In genomic region chr20:36065427-36065998, GRCh38 we compare ENCODE assay signal across 7 cellular contexts.
DNase-seq lines count a peak whose midpoint lies in the region; ATAC-seq and TF ChIP-seq lines count a peak whose summit lies in the region.

No MANE protein-coding gene starts in this region.

- H3K23ac ChIP-seq in IMR-90 (ENCODE audit: low read depth, low read length) = no peak overlapping the region; the same call in 1 of the 2 replicates

- H4K5ac ChIP-seq in IMR-90 (ENCODE audit: low read depth, low read length) = no peak overlapping the region

- BruUV-seq in IMR-90 (replicated peaks; lab: Mats Ljungman, UMichigan) = no TSS peak

- in situ Hi-C loops in IMR-90 (cut with MboI; ENCODE audit: low sequenced_read_pairs) = no loop called here

- no peak overlapping the region; the same call in 1 of the 2 replicates for H3K4ac ChIP-seq in IMR-90 (ENCODE audit: low read depth, low read length)

- H3K4me3 ChIP-seq in IMR-90 (ENCODE audit: insufficient read depth, low read depth, low read length) = no peak overlapping the region
- H3K4me3 ChIP-seq in ascending aorta = peak overlapping the region; percentile 56 to 71
- H3K4me3 ChIP-seq in left lung = peak overlapping the region; percentile 56 to 57
- H3K4me3 ChIP-seq in stomach smooth muscle (ENCODE audit: low read length in 2 of 2) = peak overlapping the region; percentile 81 to 86

- 0 out of 2 replicates have a peak, but pooled peaks cover 1% of the 10 kb centered on the region for H3K4me1 ChIP-seq in IMR-90 (ENCODE audit: control insufficient read depth, insufficient read depth, low read length)
- H3K4me1 ChIP-seq in ascending aorta = peaks cover 7% of the 10 kb centered on the region in 2 donors
- H3K4me1 ChIP-seq in left lung = peaks cover 0 to 14% of the 10 kb centered on the region in 2 donors
- peaks cover 18% of the 10 kb centered on the region for H3K4me1 ChIP-seq in stomach smooth muscle (ENCODE audit: control insufficient read depth, insufficient read depth, low read length)

- H3K9ac ChIP-seq in IMR-90 (ENCODE audit: low read depth, low read length) = no peak overlapping the region
- H3K9ac ChIP-seq in stomach smooth muscle (ENCODE audit: low read length in 2 of 2) = peak overlapping the region; percentile 68 to 76

- intact Hi-C loops in IMR-90 (cut with micrococcal nuclease) = no loop called here
- intact Hi-C loops in ascending aorta (cut with DNase I) = loop anchor here (2.0 kb wide), 1 partner anchor 27 kb away; no protein-coding TSS in a partner anchor
- intact Hi-C loops in left lung (cut with DNase I) = no loop called here
- intact Hi-C loops in sciatic nerve (cut with DNase I) = no loop called here

- no peak overlapping the region for H3K18ac ChIP-seq in IMR-90 (ENCODE audit: low read depth, low read length)

- no peak overlapping the region for H2AK5ac ChIP-seq in IMR-90 (ENCODE audit: low read depth, low read length)

- no peak overlapping the region for H2BK120ac ChIP-seq in IMR-90 (ENCODE audit: low read depth, low read length)

- H2BK15ac ChIP-seq in IMR-90 (ENCODE audit: low read depth, low read length) = no peak overlapping the region

- no peak overlapping the region for H2BK5ac ChIP-seq in IMR-90 (ENCODE audit: low read depth, low read length, poor library complexity, severe bottlenecking)

- dilution Hi-C loops in IMR-90 (cut with HindIII; ENCODE audit: low sequenced_read_pairs, unreplicated experiment) = no loop called here

- TF ChIP-seq POLR2A in IMR-90 (IDR thresholded peaks at IDR 0.05; ENCODE audit: low read depth, low read length) = no peak

- DNase-seq in IMR-90 = no peak
- DNase-seq in ascending aorta (ENCODE audit: low spot score in 2 of 2) = no peak
- DNase-seq in left lung = no peak
- no peak for DNase-seq in sciatic nerve (ENCODE audit: low spot score)
- DNase-seq in NCI-H1930 (lab: John Stamatoyannopoulos, UW) = no peak

- CTCF ChIA-PET in IMR-90 (lab: Yijun Ruan, JAX) = no interaction called here

- peaks cover 4% of the 10 kb centered on the region; the same call in 1 of the 2 replicates for H3K27me3 ChIP-seq in IMR-90 (ENCODE audit: control insufficient read depth, insufficient read depth, low read length)
- H3K27me3 ChIP-seq in ascending aorta = no peaks in the 10 kb centered on the region
- H3K27me3 ChIP-seq in left lung = no peaks in the 10 kb centered on the region
- no peaks in the 10 kb centered on the region for H3K27me3 ChIP-seq in stomach smooth muscle (ENCODE audit: control insufficient read depth in 1 of 2, insufficient read depth in 2 of 2, low read length in 2 of 2)

- no peak overlapping the region for H3K14ac ChIP-seq in IMR-90 (replicated peaks; ENCODE audit: low read depth, low read length)

- no peak overlapping the region for H4K91ac ChIP-seq in IMR-90 (ENCODE audit: insufficient read depth, low read depth, low read length)

- POLR2A ChIA-PET in IMR-90 (lab: Charles Lee; ENCODE audit: unreplicated experiment) = no interaction called here

- H2BK20ac ChIP-seq in IMR-90 (ENCODE audit: low read depth, low read length) = no peak overlapping the region

- no peaks in the 10 kb centered on the region for H4K20me1 ChIP-seq in IMR-90 (ENCODE audit: insufficient read depth, low read length)

- H2AFZ ChIP-seq in IMR-90 (replicated peaks; ENCODE audit: low read length, poor library complexity) = peak overlapping the region; percentile 99

- H3K79me1 ChIP-seq in IMR-90 (ENCODE audit: low read depth in 1 of 2, low read length in 2 of 2) = no peaks in the 10 kb centered on the region

- 74% methylated on average over 6 of the region's 24 CpGs; no CpG with 5 or more reads in 1 of the 2 experiments for WGBS in IMR-90 (ENCODE audit: extremely low coverage in 2 of 2, insufficient read length in 1 of 2), 2 experiments

- peak overlapping the region; percentile 43 for H2AK9ac ChIP-seq in IMR-90 (replicated peaks; ENCODE audit: low read depth, low read length, poor library complexity)

- no peak for TF ChIP-seq RAD21 in IMR-90 (IDR thresholded peaks at IDR 0.05; ENCODE audit: low read length)

- H4K8ac ChIP-seq in IMR-90 (ENCODE audit: low read depth in 2 of 2, low read length in 2 of 2) = peak overlapping the region in 1 of 2 experiments; percentile 94; a peak in 2 of 4 replicates

- H3K36me3 ChIP-seq in IMR-90 (ENCODE audit: control insufficient read depth, insufficient read depth, low read length) = no peaks in the 10 kb centered on the region
- no peaks in the 10 kb centered on the region for H3K36me3 ChIP-seq in ascending aorta
- H3K36me3 ChIP-seq in left lung = no peaks in the 10 kb centered on the region
- no peaks in the 10 kb centered on the region for H3K36me3 ChIP-seq in stomach smooth muscle (ENCODE audit: control insufficient read depth in 2 of 2, insufficient read depth in 2 of 2, low read length in 2 of 2)

- TF ChIP-seq CTCF in IMR-90 (conservative IDR thresholded peaks at IDR 0.05; ENCODE audit: low read depth, low read length) (no peak), ascending aorta (IDR thresholded peaks at IDR 0.05) (no peak), left lung (IDR thresholded peaks at IDR 0.05) (no peak)

- H3K9me1 ChIP-seq in IMR-90 (ENCODE audit: insufficient read depth, low read length) = no peaks in the 10 kb centered on the region; the same call in 1 of the 2 replicates

- no peak for ATAC-seq in IMR-90 (ENCODE audit: low read depth)
- no peak for ATAC-seq in left lung
- ATAC-seq in GM21390 (IDR thresholded peaks at IDR 0.05; ENCODE audit: unreplicated experiment) = no peak
- ATAC-seq in sciatic nerve = no peak

- H3K9me3 ChIP-seq in IMR-90 (ENCODE audit: control insufficient read depth, insufficient read depth, low read length) (no peaks in the 10 kb centered on the region), ascending aorta (no peaks in the 10 kb centered on the region), left lung (no peaks in the 10 kb centered on the region), stomach smooth muscle (ENCODE audit: control insufficient read depth in 2 of 2, low read length in 2 of 2) (no peaks in the 10 kb centered on the region)

- H3K27ac ChIP-seq in IMR-90 (ENCODE audit: insufficient read depth, low read length) (no peak overlapping the region), ascending aorta (peak overlapping the region; percentile 85 to 88), left lung (peak overlapping the region; percentile 90 to 93), stomach smooth muscle (ENCODE audit: low read length) (peak overlapping the region; percentile 74)

- no peak overlapping the region for H3K4me2 ChIP-seq in IMR-90 (ENCODE audit: low read depth, low read length)

- H3K56ac ChIP-seq in IMR-90 (ENCODE audit: extremely low read depth, insufficient read depth, low read length) = no peak overlapping the region

TF ChIP-seq in IMR-90, 13 proteins besides CTCF, POLR2A, EP300 and RAD21:
- TF ChIP-seq MAZ (IDR thresholded peaks at IDR 0.05; ENCODE audit: borderline replicate concordance, low read depth, low read length) (no peak), RFX5 (IDR thresholded peaks at IDR 0.05; ENCODE audit: low read depth, low read length) (no peak), CEBPB (IDR thresholded peaks at IDR 0.05; ENCODE audit: low read depth, low read length) (no peak), MAFK (IDR thresholded peaks at IDR 0.05; ENCODE audit: low read depth, low read length) (no peak), MXI1 (IDR thresholded peaks at IDR 0.05; ENCODE audit: borderline replicate concordance, low read depth, low read length) (no peak), SMC3 (IDR thresholded peaks at IDR 0.05; ENCODE audit: low read depth, low read length) (no peak), RCOR1 (IDR thresholded peaks at IDR 0.05; ENCODE audit: insufficient replicate concordance, low read length) (no peak), BHLHE40 (IDR thresholded peaks at IDR 0.05; ENCODE audit: low read depth, low read length) (no peak), USF2 (IDR thresholded peaks at IDR 0.05; ENCODE audit: low read depth, low read length) (no peak)
